1 cellular context compared by ENCODE assay signal in the genomic region with DNA sequence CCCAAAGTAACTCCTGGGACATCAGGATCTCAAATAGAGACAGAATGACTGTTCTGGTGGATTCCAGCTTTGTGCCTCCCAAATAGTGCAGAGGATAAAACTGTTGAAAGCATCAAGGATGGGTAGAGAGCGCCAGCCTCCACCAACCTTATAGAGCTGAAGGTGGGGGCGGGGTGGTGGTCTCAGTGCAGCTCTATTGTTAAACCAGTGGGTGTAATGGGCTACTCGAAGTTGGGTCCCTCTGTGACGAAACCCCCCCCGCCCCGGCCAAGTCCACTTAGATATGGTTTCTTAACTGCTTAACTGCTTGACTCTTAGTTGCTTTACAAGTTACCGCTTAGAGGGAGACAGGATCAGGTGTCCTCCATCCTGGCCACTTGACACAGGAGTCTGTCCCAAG.
TF ChIP-seq lines count a peak whose summit lies in the region.

No MANE protein-coding gene starts in this region.

TF ChIP-seq in IMR-90, 13 proteins besides CTCF, POLR2A, EP300 and RAD21 (continued from another document):
- TF ChIP-seq, protein P1, sequence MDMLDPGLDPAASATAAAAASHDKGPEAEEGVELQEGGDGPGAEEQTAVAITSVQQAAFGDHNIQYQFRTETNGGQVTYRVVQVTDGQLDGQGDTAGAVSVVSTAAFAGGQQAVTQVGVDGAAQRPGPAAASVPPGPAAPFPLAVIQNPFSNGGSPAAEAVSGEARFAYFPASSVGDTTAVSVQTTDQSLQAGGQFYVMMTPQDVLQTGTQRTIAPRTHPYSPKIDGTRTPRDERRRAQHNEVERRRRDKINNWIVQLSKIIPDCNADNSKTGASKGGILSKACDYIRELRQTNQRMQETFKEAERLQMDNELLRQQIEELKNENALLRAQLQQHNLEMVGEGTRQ (IDR thresholded peaks at IDR 0.05; ENCODE audit: low read depth, low read length), result no peak
- TF ChIP-seq NFE2L2 (IDR thresholded peaks at IDR 0.05; ENCODE audit: low read depth, low read length) (no peak), CEBPB (IDR thresholded peaks at IDR 0.05; ENCODE audit: low read depth, low read length) (no peak), SMC3 (IDR thresholded peaks at IDR 0.05; ENCODE audit: low read depth, low read length) (no peak), CHD1 (IDR thresholded peaks at IDR 0.05; ENCODE audit: low read depth, low read length) (no peak), FOS (IDR thresholded peaks at IDR 0.05; ENCODE audit: low read depth, low read length) (no peak)
